In genomic region chr3:106457278-106458210, GRCh38 we compare ENCODE assay signal across 9 cellular contexts.
DNase-seq lines count a peak whose midpoint lies in the region; ATAC-seq lines count a peak whose summit lies in the region.
"Had no signal": no experiment of that assay in that cellular context is flagged by ENCODE, and none has a peak within 500 bp of the region (broad histone marks: within the 10 kb centered on the region; RNA-seq: fewer than 3 reads in every experiment).

No MANE protein-coding gene starts in this region.

- no peak overlapping the region for H2BK120ac ChIP-seq in mesenchymal stem cell (ENCODE audit: low read depth, low read length)

- H3K4me1 ChIP-seq in mesenchymal stem cell (ENCODE audit: control insufficient read depth, insufficient read depth, low read depth, low read length): peaks cover 2% of the 10 kb centered on the region

- H3K36me3 ChIP-seq in mesenchymal stem cell (ENCODE audit: control insufficient read depth in 1 of 2, insufficient read depth in 2 of 2, low read depth in 1 of 2, low read length in 2 of 2): no peaks in the 10 kb centered on the region

- no peak overlapping the region for H3K4me2 ChIP-seq in mesenchymal stem cell (ENCODE audit: low read length, poor library complexity, severe bottlenecking)

- H3K4me3 ChIP-seq in mesenchymal stem cell (ENCODE audit: insufficient read depth in 1 of 2, low read depth in 1 of 2, low read length in 2 of 2): no peak overlapping the region

- no peaks in the 10 kb centered on the region for H3K79me1 ChIP-seq in mesenchymal stem cell (replicated peaks; ENCODE audit: low read length, poor library complexity, severe bottlenecking)

- 78% methylated on average over 3 of the region's 3 CpGs for WGBS in mesenchymal stem cell

- no peak overlapping the region for H3K4ac ChIP-seq in mesenchymal stem cell (ENCODE audit: low read depth in 1 of 2, low read length in 2 of 2)

- no peak overlapping the region for H3K23ac ChIP-seq in mesenchymal stem cell (ENCODE audit: low read length in 2 of 2)

- H2AFZ ChIP-seq in mesenchymal stem cell (ENCODE audit: low read depth, low read length): no peak overlapping the region

- no peak overlapping the region for H2BK15ac ChIP-seq in mesenchymal stem cell (ENCODE audit: low read depth, poor library complexity, severe bottlenecking)

- no peak overlapping the region for H3K9ac ChIP-seq in mesenchymal stem cell (ENCODE audit: low read length)

- H3K9me3 ChIP-seq in mesenchymal stem cell (ENCODE audit: control insufficient read depth, low read length): no peaks in the 10 kb centered on the region

- no peak overlapping the region for H4K91ac ChIP-seq in mesenchymal stem cell (ENCODE audit: low read length)

- no peak overlapping the region for H3K18ac ChIP-seq in mesenchymal stem cell (ENCODE audit: low read depth in 1 of 2, low read length in 2 of 2)

- H3K14ac ChIP-seq in mesenchymal stem cell (ENCODE audit: low read length in 2 of 2): no peak overlapping the region

- H2BK5ac ChIP-seq in mesenchymal stem cell (ENCODE audit: low read depth, low read length, poor library complexity, severe bottlenecking): no peak overlapping the region

- DNase-seq in COR-L47 (lab: John Stamatoyannopoulos, UW): peak; percentile 65
- DNase-seq in NCI-H446 (lab: John Stamatoyannopoulos, UW): peak; percentile 83 to 94
- DNase-seq in astrocyte of the hippocampus (ENCODE audit: low read depth, low spot score): peak; percentile 94
- peak; percentile 28 for DNase-seq in mesenchymal stem cell
- DNase-seq in SKM-1 (lab: John Stamatoyannopoulos, UW; ENCODE audit: unreplicated experiment): no peak
- no peak for DNase-seq in HuH-7.5 (ENCODE audit: low spot score)

- H4K8ac ChIP-seq in mesenchymal stem cell (ENCODE audit: low read length): no peak overlapping the region

- no peak overlapping the region for H3K27ac ChIP-seq in mesenchymal stem cell (ENCODE audit: low read length, poor library complexity, severe bottlenecking)

- H2BK12ac ChIP-seq in mesenchymal stem cell (ENCODE audit: low read length in 2 of 2): no peak overlapping the region

- H3K27me3 ChIP-seq in mesenchymal stem cell (ENCODE audit: control insufficient read depth in 1 of 2, insufficient read depth in 1 of 2, low read length in 2 of 2): no peaks in the 10 kb centered on the region

- H2AK5ac ChIP-seq in mesenchymal stem cell (ENCODE audit: low read length, severe bottlenecking): no peak overlapping the region

- peak; percentile 97 for ATAC-seq in GM19025 (IDR thresholded peaks at IDR 0.05; ENCODE audit: low read depth, unreplicated experiment)
- peak; percentile 96 for ATAC-seq in HG03064 (IDR thresholded peaks at IDR 0.05; ENCODE audit: low read depth, unreplicated experiment)
- ATAC-seq: Panc1 had no signal

Comparison
In these comparisons a context has a peak if more than half of its experiments do, and no peak if none do; other contexts are left out.
1. DNase-seq: peak in COR-L47 (single experiment), NCI-H446 (2 of 2), astrocyte of the hippocampus (single experiment) and mesenchymal stem cell (single experiment); none in SKM-1 (single experiment) and HuH-7.5 (single experiment).